ENCODE assay signal across 36 cellular contexts in the genomic region with DNA sequence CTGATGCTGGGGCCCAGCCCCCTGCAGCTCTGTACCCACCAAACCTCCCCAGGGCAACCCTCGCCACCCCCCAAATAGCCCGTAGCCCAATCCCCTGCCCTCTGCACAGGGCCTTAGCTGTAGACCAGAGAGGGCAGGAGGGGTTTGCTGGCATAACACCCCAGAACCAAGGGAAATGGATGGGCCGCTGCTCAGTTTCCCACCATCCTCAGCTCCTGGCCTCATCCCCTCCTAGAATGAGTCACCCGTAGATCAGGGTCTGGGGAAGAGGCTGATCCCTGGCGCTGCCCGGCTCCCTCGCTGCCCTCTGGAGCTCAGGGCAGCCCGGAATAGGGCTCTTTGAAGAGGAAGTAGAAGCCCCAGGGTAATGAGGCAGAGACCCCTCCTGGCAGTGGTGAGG. TPM values are rescaled to one million over a fixed set of nuclear protein-coding genes. Genes with fewer than 3 reads are reported as not detected.
"Had no signal": no experiment of that assay in that cellular context is flagged by ENCODE, and none has a peak within 500 bp of the region (broad histone marks: within the 10 kb centered on the region; RNA-seq: fewer than 3 reads in every experiment).

No MANE protein-coding gene starts in this region.

- H3K4me3 Mint-ChIP-seq: activated CD4-positive, alpha-beta memory T cell treated with anti-CD3 and anti-CD28 coated beads for 36 hours; activated CD4-positive, alpha-beta T cell treated with anti-CD3 and anti-CD28 coated beads, Interleukin-2, amount 10 ng/mL, durations not matched to agents 24 days and 14 days; activated T-cell treated with anti-CD3 and anti-CD28 coated beads, Interleukin-2, amount 50 U/mL, for 4 hours; activated T-helper 17 cell treated with anti-CD3 and anti-CD28 coated beads, Interleukin-2, amount 50 U/mL, for 72 hours; immature natural killer cell; natural killer cell treated with Interleukin-12 subunit alpha and Interleukin-12 subunit beta and Interleukin-15 and Interleukin-18, amount 100 ng/mL, for 72 hours; stimulated activated naive B cell treated with anti-CD40 and anti-IgM and Interleukin-4, amounts not matched to agents 10 μg/mL and 1 μg/mL and 100 μg/mL, for 72 hours; T-helper 17 cell had no signal

- H3K4me3 ChIP-seq: breast epithelium, colonic mucosa, heart left ventricle, lung, mucosa of descending colon, ovary, smooth muscle cell, stomach, tibial nerve had no signal

- H3K9me3 ChIP-seq: breast epithelium, colonic mucosa, heart left ventricle, mucosa of descending colon, ovary, stomach, tibial nerve had no signal

- H3K9me3 Mint-ChIP-seq: activated CD4-positive, alpha-beta memory T cell treated with anti-CD3 and anti-CD28 coated beads for 36 hours; activated CD4-positive, alpha-beta T cell treated with anti-CD3 and anti-CD28 coated beads, Interleukin-2, amount 10 ng/mL, durations not matched to agents 24 days and 14 days; activated T-cell treated with anti-CD3 and anti-CD28 coated beads, Interleukin-2, amount 50 U/mL, for 4 hours; activated T-helper 17 cell treated with anti-CD3 and anti-CD28 coated beads, Interleukin-2, amount 50 U/mL, for 72 hours; immature natural killer cell; natural killer cell treated with Interleukin-12 subunit alpha and Interleukin-12 subunit beta and Interleukin-15 and Interleukin-18, amount 100 ng/mL, for 72 hours; stimulated activated naive B cell treated with anti-CD40 and anti-IgM and Interleukin-4, amounts not matched to agents 10 μg/mL and 1 μg/mL and 100 μg/mL, for 72 hours had no signal

- H3K36me3 Mint-ChIP-seq: activated CD4-positive, alpha-beta memory T cell treated with anti-CD3 and anti-CD28 coated beads for 36 hours; immature natural killer cell; natural killer cell treated with Interleukin-12 subunit alpha and Interleukin-12 subunit beta and Interleukin-15 and Interleukin-18, amount 100 ng/mL, for 72 hours; stimulated activated naive B cell treated with anti-CD40 and anti-IgM and Interleukin-4, amounts not matched to agents 10 μg/mL and 1 μg/mL and 100 μg/mL, for 72 hours had no signal

- H3K27ac ChIP-seq: breast epithelium, colonic mucosa, ovary, tibial nerve, WERI-Rb-1 had no signal

- H3K27me3 Mint-ChIP-seq: activated CD4-positive, alpha-beta memory T cell treated with anti-CD3 and anti-CD28 coated beads for 36 hours; activated T-helper 17 cell treated with anti-CD3 and anti-CD28 coated beads, Interleukin-2, amount 50 U/mL, for 72 hours had no signal

- H3K27me3 ChIP-seq: breast epithelium, colonic mucosa, heart left ventricle, ovary, stomach, tibial nerve had no signal

- ATAC-seq: activated T-cell treated with anti-CD3 and anti-CD28 coated beads, Interleukin-2, amount 50 U/mL, for 4 hours; activated T-helper 17 cell treated with anti-CD3 and anti-CD28 coated beads, Interleukin-2, amount 50 U/mL, for 72 hours; mucosa of descending colon; natural killer cell treated with Interleukin-12 subunit alpha and Interleukin-12 subunit beta and Interleukin-15 and Interleukin-18, amount 100 ng/mL, for 72 hours; stimulated activated naive B cell treated with anti-CD40 and anti-IgM and Interleukin-4, amounts not matched to agents 10 μg/mL and 1 μg/mL and 100 μg/mL, for 72 hours; T-helper 17 cell had no signal

- H3K27ac Mint-ChIP-seq: activated CD4-positive, alpha-beta memory T cell treated with anti-CD3 and anti-CD28 coated beads for 36 hours; activated CD4-positive, alpha-beta T cell treated with anti-CD3 and anti-CD28 coated beads, Interleukin-2, amount 10 ng/mL, durations not matched to agents 24 days and 14 days; activated T-helper 17 cell treated with anti-CD3 and anti-CD28 coated beads, Interleukin-2, amount 50 U/mL, for 72 hours; immature natural killer cell; natural killer cell treated with Interleukin-12 subunit alpha and Interleukin-12 subunit beta and Interleukin-15 and Interleukin-18, amount 100 ng/mL, for 72 hours; progenitor cell of endocrine pancreas; stimulated activated naive B cell treated with anti-CD40 and anti-IgM and Interleukin-4, amounts not matched to agents 10 μg/mL and 1 μg/mL and 100 μg/mL, for 72 hours; T-helper 17 cell had no signal

- H3K36me3 ChIP-seq: breast epithelium, colonic mucosa, ovary, stomach, tibial nerve, WERI-Rb-1 had no signal

- H3K4me1 Mint-ChIP-seq: activated CD4-positive, alpha-beta T cell treated with anti-CD3 and anti-CD28 coated beads, Interleukin-2, amount 10 ng/mL, durations not matched to agents 24 days and 14 days; activated T-helper 17 cell treated with anti-CD3 and anti-CD28 coated beads, Interleukin-2, amount 50 U/mL, for 72 hours; immature natural killer cell; stimulated activated naive B cell treated with anti-CD40 and anti-IgM and Interleukin-4, amounts not matched to agents 10 μg/mL and 1 μg/mL and 100 μg/mL, for 72 hours; T-helper 17 cell had no signal

- H3K4me1 ChIP-seq: breast epithelium, colonic mucosa, tibial nerve had no signal

- DNase-seq: activated CD4-positive, alpha-beta memory T cell treated with anti-CD3 and anti-CD28 coated beads for 36 hours; activated CD4-positive, alpha-beta T cell treated with anti-CD3 and anti-CD28 coated beads, Interleukin-2, amount 10 ng/mL, durations not matched to agents 24 days and 14 days; activated CD4-positive, CD25-positive, alpha-beta regulatory T cell treated with anti-CD3 and anti-CD28 coated beads, Interleukin-2, amount 50 U/mL, for 72 hours; activated gamma-delta T cell treated with Interleukin-2 at 50 U/mL for 16 hours; activated naive CD4-positive, alpha-beta T cell treated with anti-CD3 and anti-CD28 coated beads, Interleukin-2, amount 50 U/mL, for 16 hours; activated T-cell treated with anti-CD3 and anti-CD28 coated beads, Interleukin-2, amount 50 U/mL, for 4 hours; amygdala; colonic mucosa; effector CD8-positive, alpha-beta T cell; heart left ventricle; hypothalamus; immature natural killer cell; stimulated activated CD4-positive, alpha-beta T cell treated with anti-CD3 and anti-CD28 coated beads, Interleukin-15, amount 100 ng/mL, for 24 hours; stimulated activated CD4-positive, alpha-beta T cell treated with anti-CD3 and anti-CD28 coated beads, Interleukin-2, amount 100 ng/mL, for 24 hours; stimulated activated naive B cell treated with anti-CD40 and anti-IgM and Interleukin-4, amounts not matched to agents 10 μg/mL and 1 μg/mL and 100 μg/mL, for 72 hours; stomach; SW 1271; T-helper 17 cell; T1000; WERI-Rb-1 had no signal

RNA-seq across cellular contexts. Expression of a gene that starts 31.2 kb away (rescaled TPM):
- total RNA-seq: activated CD4-positive, alpha-beta T cell treated with anti-CD3 and anti-CD28 coated beads, Interleukin-2, amount 10 ng/mL, durations not matched to agents 24 days and 14 days; dermis microvascular lymphatic vessel endothelial cell; epithelial cell of proximal tubule; natural killer cell treated with Interleukin-12 subunit alpha and Interleukin-12 subunit beta and Interleukin-15 and Interleukin-18, amount 100 ng/mL, for 72 hours; T-helper 17 cell had no signal

RNA-seq across cellular contexts. Expression of a gene that starts 45.2 kb away (rescaled TPM):
- total RNA-seq: activated CD4-positive, alpha-beta memory T cell treated with anti-CD3 and anti-CD28 coated beads for 36 hours; activated CD4-positive, alpha-beta T cell treated with anti-CD3 and anti-CD28 coated beads, Interleukin-2, amount 10 ng/mL, durations not matched to agents 24 days and 14 days; activated T-cell treated with anti-CD3 and anti-CD28 coated beads, Interleukin-2, amount 50 U/mL, for 4 hours; activated T-helper 17 cell treated with anti-CD3 and anti-CD28 coated beads, Interleukin-2, amount 50 U/mL, for 72 hours; breast epithelium; colonic mucosa; dermis microvascular lymphatic vessel endothelial cell; epithelial cell of proximal tubule; kidney epithelial cell; mesenteric fat pad; myocyte; natural killer cell treated with Interleukin-12 subunit alpha and Interleukin-12 subunit beta and Interleukin-15 and Interleukin-18, amount 100 ng/mL, for 72 hours; ovary; progenitor cell of endocrine pancreas; renal cortical epithelial cell; smooth muscle cell; stomach; T-helper 17 cell; ureter had no signal
- polyA plus RNA-seq: immature natural killer cell, lung, smooth muscle cell, stomach had no signal
